ENCODE assay signal across 25 cellular contexts in the genomic region with DNA sequence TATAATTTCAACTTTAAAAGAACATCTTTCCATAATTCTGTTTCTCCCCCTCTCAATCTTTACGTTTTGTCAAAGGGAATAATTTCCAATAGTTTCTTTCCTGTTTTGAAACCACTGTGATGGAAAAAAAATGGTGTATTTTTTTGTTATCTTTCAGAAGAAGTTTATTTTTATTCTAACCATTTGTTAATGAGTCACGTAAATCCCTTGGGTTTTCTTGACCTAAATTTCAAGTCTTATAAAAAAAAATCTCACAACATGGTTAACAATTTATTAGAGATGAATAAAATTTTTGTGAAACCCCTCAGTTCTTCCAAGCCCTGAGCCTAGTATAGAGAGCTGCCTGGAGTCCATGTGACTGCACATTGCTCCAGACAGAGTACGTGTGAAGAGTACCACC.
"Had no signal": no experiment of that assay in that cellular context is flagged by ENCODE, and none has a peak within 500 bp of the region (broad histone marks: within the 10 kb centered on the region; RNA-seq: fewer than 3 reads in every experiment).

No MANE protein-coding gene starts in this region.

- H3K4me1 ChIP-seq: esophagus squamous epithelium, gastrocnemius medialis, prostate gland, right atrium auricular region, stomach, testis, tibial artery, upper lobe of left lung had no signal

- H3K9me3 ChIP-seq: esophagus squamous epithelium, gastrocnemius medialis, prostate gland, testis, tibial artery, upper lobe of left lung had no signal

- H3K27me3 ChIP-seq: esophagus squamous epithelium, gastrocnemius medialis, right atrium auricular region, stomach, testis, tibial artery, upper lobe of left lung had no signal

- H3K4me3 ChIP-seq: coronary artery, esophagus squamous epithelium, gastrocnemius medialis, prostate gland, right atrium auricular region, stomach, testis, tibial artery, upper lobe of left lung had no signal

- H3K36me3 ChIP-seq: esophagus squamous epithelium, gastrocnemius medialis, prostate gland, right atrium auricular region, stomach, tibial artery, upper lobe of left lung had no signal

- FAIRE-seq: keratinocyte, urothelium cell line had no signal

- DNase-seq: dermis blood vessel endothelial cell; effector memory CD4-positive, alpha-beta T cell; erythroblast; esophagus squamous epithelium; foreskin fibroblast; gastrocnemius medialis; head of caudate nucleus; naive B cell; stimulated activated CD4-positive, alpha-beta T cell treated with anti-CD3 and anti-CD28 coated beads, Interleukin-2, amount 100 ng/mL, for 24 hours; stimulated activated CD4-positive, alpha-beta T cell treated with anti-CD3 and anti-CD28 coated beads, Interleukin-4, amount 100 ng/mL, for 24 hours; stimulated activated naive CD4-positive, alpha-beta T cell treated with Interleukin-2 at 50 U/mL for 16 hours; stomach; substantia nigra; testis; tibial artery; upper lobe of left lung had no signal

- H3K27ac ChIP-seq: coronary artery, esophagus squamous epithelium, gastrocnemius medialis, prostate gland, right atrium auricular region, stomach, testis, tibial artery, upper lobe of left lung had no signal

- ATAC-seq: gastrocnemius medialis; left lobe of liver; natural killer cell treated with Interleukin-12 subunit alpha and Interleukin-12 subunit beta and Interleukin-15 and Interleukin-18, amount 100 ng/mL, for 72 hours; sciatic nerve; stimulated activated effector memory CD8-positive, alpha-beta T cell treated with anti-CD3 and anti-CD28 coated beads, Interleukin-12 subunit alpha, Interleukin-12 subunit beta, amount 100 ng/mL, for 72 hours had no signal
